Comparison of ENCODE assay signal across 9 cellular contexts in genomic region chr2:8303322-8303832, GRCh38.
DNase-seq lines count a peak whose midpoint lies in the region; ATAC-seq, FAIRE-seq and TF ChIP-seq lines count a peak whose summit lies in the region.
"Had no signal": no experiment of that assay in that cellular context is flagged by ENCODE, and none has a peak within 500 bp of the region (broad histone marks: within the 10 kb centered on the region; RNA-seq: fewer than 3 reads in every experiment).

No MANE protein-coding gene starts in this region.

- no peaks in the 10 kb centered on the region for H3K36me3 ChIP-seq in sigmoid colon
- H3K36me3 ChIP-seq in osteoblast (ENCODE audit: insufficient read depth, low read length), result no peaks in the 10 kb centered on the region

- peaks cover 15% of the 10 kb centered on the region for H3K4me1 Mint-ChIP-seq in WTC11

- WGBS in sigmoid colon, 2 donors, result 37 to 72% methylated on average over 10 of the region's 10 CpGs

- no peaks in the 10 kb centered on the region for H3K27me3 Mint-ChIP-seq in WTC11 (ENCODE audit: low read depth)

- no peak overlapping the region for H3K4me2 ChIP-seq in osteoblast (ENCODE audit: insufficient read depth, low read length)

- H3K4me1 ChIP-seq in sigmoid colon (peaks cover 0 to 24% (median 10%) of the 10 kb centered on the region in 4 donors), osteoblast (ENCODE audit: insufficient read depth, low read length) (no peaks in the 10 kb centered on the region)

- no peak for TF ChIP-seq POLR2A in sigmoid colon (IDR thresholded peaks at IDR 0.05)

- peaks cover 35% of the 10 kb centered on the region for H3K9me3 Mint-ChIP-seq in WTC11

- H3K9me3 ChIP-seq in sigmoid colon (no peaks in the 10 kb centered on the region), osteoblast (ENCODE audit: low read depth, low read length) (no peaks in the 10 kb centered on the region)

- H3K27me3 ChIP-seq in sigmoid colon (no peaks in the 10 kb centered on the region), osteoblast (ENCODE audit: insufficient read depth, low read length) (no peaks in the 10 kb centered on the region)

- H3K4me3 ChIP-seq in sigmoid colon (no peak overlapping the region), osteoblast (ENCODE audit: insufficient read depth, low read length) (no peak overlapping the region)

- POLR2A ChIA-PET in WTC11 (lab: Charles Lee), result no interaction called here

- no peak overlapping the region for H3K27ac Mint-ChIP-seq in WTC11

- H3K27ac ChIP-seq in sigmoid colon, result peak overlapping the region in 1 of 4 donors; percentile 72
- no peak overlapping the region for H3K27ac ChIP-seq in osteoblast (ENCODE audit: low read depth, low read length)

- peak; percentile 71 for ATAC-seq in HG03175 (IDR thresholded peaks at IDR 0.05; ENCODE audit: unreplicated experiment)
- no peak for ATAC-seq in WTC11

- intact Hi-C loops in sigmoid colon (cut with DNase I), result loop anchor here (10.0 kb wide), 2 partner anchors 381 to 879 kb away; partner anchors contain the start of gene ID2

- CTCF ChIA-PET in WTC11 (lab: Charles Lee), result interaction anchor here (0.6 kb wide), 1 partner anchor 280 kb away, joined by 4 read pairs; no protein-coding TSS in a partner anchor

- H2AFZ ChIP-seq in osteoblast (ENCODE audit: low read length), result no peak overlapping the region

- TF ChIP-seq EP300 in sigmoid colon (IDR thresholded peaks at IDR 0.05), result peak in 1 of 4 donors; percentile 23

- DNase-seq in GM19239 (ENCODE audit: insufficient read length, low spot score), result peak; percentile 53
- peak; percentile 19 for DNase-seq in WTC11 (ENCODE audit: low spot score)
- DNase-seq in central memory CD4-positive, alpha-beta T cell, result peak; percentile 74
- peak; percentile 85 for DNase-seq in sigmoid colon
- DNase-seq in osteoblast (ENCODE audit: insufficient read length, low spot score, missing footprints), result no peak
- DNase-seq in NCI-H446 treated with DMSO at 0.1 percent for 48 hours (lab: John Stamatoyannopoulos, UW), result no peak
- DNase-seq in NCI-H748 treated with DMSO at 0.1 percent for 48 hours (lab: John Stamatoyannopoulos, UW), result no peak

- no peaks in the 10 kb centered on the region for H3K36me3 Mint-ChIP-seq in WTC11

- no peaks in the 10 kb centered on the region for H4K20me1 ChIP-seq in osteoblast (ENCODE audit: insufficient read depth, low read length)

- TF ChIP-seq CTCF in WTC11 (IDR thresholded peaks at IDR 0.05), result no peak
- no peak for TF ChIP-seq CTCF in sigmoid colon (IDR thresholded peaks at IDR 0.05)
- no peak for TF ChIP-seq CTCF in osteoblast (IDR thresholded peaks at IDR 0.05; ENCODE audit: extremely low read depth, low read depth, low read length)

- H3K79me2 ChIP-seq in osteoblast (ENCODE audit: insufficient read depth, low read length), result no peaks in the 10 kb centered on the region

- FAIRE-seq in GM19239 (lab: Jason Lieb, UNC), result peak; percentile 99
- FAIRE-seq: TTC549 had no signal

- no peak overlapping the region for H3K4me3 Mint-ChIP-seq in WTC11

TF ChIP-seq in WTC11, 78 proteins besides CTCF, POLR2A, EP300 and RAD21 (continues in another document):
- TF ChIP-seq KAT7 (CRISPR knock-in tag; IDR thresholded peaks at IDR 0.05; ENCODE audit: borderline replicate concordance) (no peak), NR2C2 (CRISPR knock-in tag; IDR thresholded peaks at IDR 0.05) (no peak), STAT6 (CRISPR knock-in tag; conservative IDR thresholded peaks at IDR 0.05; ENCODE audit: low read depth) (no peak), USF2 (CRISPR knock-in tag; IDR thresholded peaks at IDR 0.05) (no peak), ELF4 (CRISPR knock-in tag; IDR thresholded peaks at IDR 0.05; ENCODE audit: low read depth) (no peak), TP53 (CRISPR knock-in tag; IDR thresholded peaks at IDR 0.05) (no peak), IRF2 (CRISPR knock-in tag; IDR thresholded peaks at IDR 0.05; ENCODE audit: borderline replicate concordance, low read depth) (no peak), E2F4 (CRISPR knock-in tag; IDR thresholded peaks at IDR 0.05; ENCODE audit: borderline replicate concordance, low read depth) (no peak), JUN (CRISPR knock-in tag; IDR thresholded peaks at IDR 0.05) (no peak), AR (CRISPR knock-in tag; IDR thresholded peaks at IDR 0.05) (no peak), OVOL2 (CRISPR knock-in tag; IDR thresholded peaks at IDR 0.05; ENCODE audit: borderline replicate concordance) (no peak), FOXP4 (CRISPR knock-in tag; IDR thresholded peaks at IDR 0.05) (no peak), SP1 (CRISPR knock-in tag; conservative IDR thresholded peaks at IDR 0.05) (no peak), MXD4 (CRISPR knock-in tag; IDR thresholded peaks at IDR 0.05; ENCODE audit: borderline replicate concordance) (no peak), ZNF396 (CRISPR knock-in tag; IDR thresholded peaks at IDR 0.05; ENCODE audit: borderline replicate concordance) (no peak)

Comparison
In these comparisons a context has a peak if more than half of its experiments do, and no peak if none do; other contexts are left out.
1. DNase-seq: peak in GM19239 (single experiment), WTC11 (single experiment), central memory CD4-positive, alpha-beta T cell (single experiment) and sigmoid colon (single experiment); none in osteoblast (single experiment), NCI-H446 treated with DMSO at 0.1 percent for 48 hours (single experiment) and NCI-H748 treated with DMSO at 0.1 percent for 48 hours (single experiment).